Comparison of ENCODE assay signal across 17 cellular contexts in genomic region chr15:99413955-99414754, GRCh38.
A peak's percentile ranks its signal among the peaks of the same experiment; 100 is the strongest.
DNase-seq lines count a peak whose midpoint lies in the region; ATAC-seq and TF ChIP-seq lines count a peak whose summit lies in the region.
"Had no signal": no experiment of that assay in that cellular context is flagged by ENCODE, and none has a peak within 500 bp of the region (broad histone marks: within the 10 kb centered on the region; RNA-seq: fewer than 3 reads in every experiment).

No MANE protein-coding gene starts in this region.

- POLR2A ChIA-PET in T-cell (lab: Charles Lee), result no interaction called here

- no peaks in the 10 kb centered on the region for H3K36me3 Mint-ChIP-seq in activated CD8-positive, alpha-beta memory T cell treated with anti-CD3 and anti-CD28 coated beads, Interleukin-2, amount 10 ng/mL, durations not matched to agents 7 days and 5 days
- H3K36me3 Mint-ChIP-seq in chondrocyte (ENCODE audit: low read depth) (no peaks in the 10 kb centered on the region), T-cell (no peaks in the 10 kb centered on the region)

- no peaks in the 10 kb centered on the region for H3K9me3 Mint-ChIP-seq in activated CD8-positive, alpha-beta memory T cell treated with anti-CD3 and anti-CD28 coated beads, Interleukin-2, amount 10 ng/mL, durations not matched to agents 7 days and 5 days (ENCODE audit: low read depth)
- peaks cover 3% of the 10 kb centered on the region for H3K9me3 Mint-ChIP-seq in chondrocyte (ENCODE audit: low read depth)
- no peaks in the 10 kb centered on the region for H3K9me3 Mint-ChIP-seq in T-cell

- no peaks in the 10 kb centered on the region for H3K4me1 Mint-ChIP-seq in activated CD8-positive, alpha-beta memory T cell treated with anti-CD3 and anti-CD28 coated beads, Interleukin-2, amount 10 ng/mL, durations not matched to agents 7 days and 5 days
- H3K4me1 Mint-ChIP-seq in chondrocyte (ENCODE audit: low read depth) (peaks cover 12% of the 10 kb centered on the region), T-cell (peaks cover under 1 to 7% (median 2%) of the 10 kb centered on the region in 3 donors)

- no peak overlapping the region for H3K4me3 Mint-ChIP-seq in activated CD8-positive, alpha-beta memory T cell treated with anti-CD3 and anti-CD28 coated beads, Interleukin-2, amount 10 ng/mL, durations not matched to agents 7 days and 5 days
- H3K4me3 Mint-ChIP-seq in chondrocyte (ENCODE audit: unreplicated experiment) (no peak overlapping the region), T-cell (no peak overlapping the region)
- H3K4me3 Mint-ChIP-seq: HFFc6 had no signal

- no peak for ATAC-seq in activated CD8-positive, alpha-beta memory T cell treated with anti-CD3 and anti-CD28 coated beads, Interleukin-2, amount 10 ng/mL, durations not matched to agents 7 days and 5 days
- no peak for ATAC-seq in T-cell (replicated peaks in 1 of 4)

- CTCF ChIA-PET in activated CD8-positive, alpha-beta memory T cell treated with anti-CD3 and anti-CD28 coated beads, Interleukin-2, amount 10 ng/mL, durations not matched to agents 7 days and 5 days (lab: Charles Lee), result no interaction called here
- CTCF ChIA-PET in T-cell (lab: Charles Lee), result no interaction called here

- peak; percentile 34 for DNase-seq in activated CD8-positive, alpha-beta memory T cell treated with anti-CD3 and anti-CD28 coated beads, Interleukin-2, amount 10 ng/mL, durations not matched to agents 7 days and 5 days
- no peak for DNase-seq in activated CD8-positive, alpha-beta memory T cell treated with anti-CD3 and anti-CD28 coated beads for 24 hours
- DNase-seq in chondrocyte (ENCODE audit: low spot score) (peak; percentile 48), mesenteric fat pad (ENCODE audit: low spot score) (peak; percentile 85), SHP77 (lab: John Stamatoyannopoulos, UW) (no peak), T-cell (no peak), NCI-H226 (no peak), NCI-H1092 treated with DMSO at 0.1 percent for 48 hours (lab: John Stamatoyannopoulos, UW) (no peak)
- DNase-seq: C1 segment of cervical spinal cord, DMS153, HFFc6, MG63, NCI-H1105 treated with DMSO at 0.1 percent for 48 hours, NCI-H1930, NCI-H2171, NCI-H510A, NCI-H82 had no signal

- H3K27ac Mint-ChIP-seq in activated CD8-positive, alpha-beta memory T cell treated with anti-CD3 and anti-CD28 coated beads, Interleukin-2, amount 10 ng/mL, durations not matched to agents 7 days and 5 days, result no peak overlapping the region
- H3K27ac Mint-ChIP-seq in chondrocyte (ENCODE audit: unreplicated experiment) (no peak overlapping the region), T-cell (no peak overlapping the region)
- H3K27ac Mint-ChIP-seq: HFFc6 had no signal

- no peak for TF ChIP-seq CTCF in chondrocyte (IDR thresholded peaks at IDR 0.05)

- H3K27me3 Mint-ChIP-seq in activated CD8-positive, alpha-beta memory T cell treated with anti-CD3 and anti-CD28 coated beads, Interleukin-2, amount 10 ng/mL, durations not matched to agents 7 days and 5 days, result peaks cover 4% of the 10 kb centered on the region
- H3K27me3 Mint-ChIP-seq in chondrocyte (ENCODE audit: low read depth), result no peaks in the 10 kb centered on the region
- H3K27me3 Mint-ChIP-seq in T-cell, result no peaks in the 10 kb centered on the region

Comparison
In these comparisons a context has a peak if more than half of its experiments do, and no peak if none do; other contexts are left out.
1. DNase-seq: peak in activated CD8-positive, alpha-beta memory T cell treated with anti-CD3 and anti-CD28 coated beads, Interleukin-2, amount 10 ng/mL, durations not matched to agents 7 days and 5 days (single experiment), chondrocyte (single experiment) and mesenteric fat pad (single experiment); none in activated CD8-positive, alpha-beta memory T cell treated with anti-CD3 and anti-CD28 coated beads for 24 hours (single experiment), SHP77 (0 of 2), T-cell (0 of 34), NCI-H226 (single experiment) and NCI-H1092 treated with DMSO at 0.1 percent for 48 hours (single experiment).